In genomic region chr14:103343905-103344797, GRCh38 we compare ENCODE assay signal across 3 cellular contexts.
TF ChIP-seq lines count a peak whose summit lies in the region.

No MANE protein-coding gene starts in this region.

TF ChIP-seq in SK-N-SH, 30 proteins besides CTCF, POLR2A, EP300 and RAD21 (continued from another document):
- TF ChIP-seq REST (IDR thresholded peaks at IDR 0.05; ENCODE audit: low read depth, low read length): no peak
- TF ChIP-seq GATA2 (CRISPR knock-in tag; IDR thresholded peaks at IDR 0.05): no peak
- TF ChIP-seq MEF2A (IDR thresholded peaks at IDR 0.05; ENCODE audit: borderline replicate concordance, low read depth): no peak
- peak; percentile 25; the same call in 1 of the 2 replicates for TF ChIP-seq POLR2AphosphoS5 (IDR thresholded peaks at IDR 0.05; ENCODE audit: low read depth, low read length)
- TF ChIP-seq RXRA (IDR thresholded peaks at IDR 0.05; ENCODE audit: borderline replicate concordance, low read depth): no peak
- TF ChIP-seq SIN3A (IDR thresholded peaks at IDR 0.05; ENCODE audit: borderline replicate concordance, low read depth, low read length): no peak
- no peak for TF ChIP-seq MXI1 (IDR thresholded peaks at IDR 0.05; ENCODE audit: low read depth, low read length)
- TF ChIP-seq FOXJ3 (CRISPR knock-in tag; IDR thresholded peaks at IDR 0.05): no peak
TF ChIP-seq in SK-N-SH: peak in this region for 1.

TF ChIP-seq in SK-N-SH treated with all-trans-retinoic acid at 6 μM for 48 hours, 23 proteins besides CTCF, POLR2A, EP300 and RAD21:
- TF ChIP-seq, protein P1, sequence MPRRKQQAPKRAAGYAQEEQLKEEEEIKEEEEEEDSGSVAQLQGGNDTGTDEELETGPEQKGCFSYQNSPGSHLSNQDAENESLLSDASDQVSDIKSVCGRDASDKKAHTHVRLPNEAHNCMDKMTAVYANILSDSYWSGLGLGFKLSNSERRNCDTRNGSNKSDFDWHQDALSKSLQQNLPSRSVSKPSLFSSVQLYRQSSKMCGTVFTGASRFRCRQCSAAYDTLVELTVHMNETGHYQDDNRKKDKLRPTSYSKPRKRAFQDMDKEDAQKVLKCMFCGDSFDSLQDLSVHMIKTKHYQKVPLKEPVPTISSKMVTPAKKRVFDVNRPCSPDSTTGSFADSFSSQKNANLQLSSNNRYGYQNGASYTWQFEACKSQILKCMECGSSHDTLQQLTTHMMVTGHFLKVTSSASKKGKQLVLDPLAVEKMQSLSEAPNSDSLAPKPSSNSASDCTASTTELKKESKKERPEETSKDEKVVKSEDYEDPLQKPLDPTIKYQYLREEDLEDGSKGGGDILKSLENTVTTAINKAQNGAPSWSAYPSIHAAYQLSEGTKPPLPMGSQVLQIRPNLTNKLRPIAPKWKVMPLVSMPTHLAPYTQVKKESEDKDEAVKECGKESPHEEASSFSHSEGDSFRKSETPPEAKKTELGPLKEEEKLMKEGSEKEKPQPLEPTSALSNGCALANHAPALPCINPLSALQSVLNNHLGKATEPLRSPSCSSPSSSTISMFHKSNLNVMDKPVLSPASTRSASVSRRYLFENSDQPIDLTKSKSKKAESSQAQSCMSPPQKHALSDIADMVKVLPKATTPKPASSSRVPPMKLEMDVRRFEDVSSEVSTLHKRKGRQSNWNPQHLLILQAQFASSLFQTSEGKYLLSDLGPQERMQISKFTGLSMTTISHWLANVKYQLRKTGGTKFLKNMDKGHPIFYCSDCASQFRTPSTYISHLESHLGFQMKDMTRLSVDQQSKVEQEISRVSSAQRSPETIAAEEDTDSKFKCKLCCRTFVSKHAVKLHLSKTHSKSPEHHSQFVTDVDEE (CRISPR knock-in tag; IDR thresholded peaks at IDR 0.05): no peak
- TF ChIP-seq ZFP3 (CRISPR knock-in tag; IDR thresholded peaks at IDR 0.05) (no peak), ZC3H10 (CRISPR knock-in tag; IDR thresholded peaks at IDR 0.05) (no peak), OSR1 (CRISPR knock-in tag; IDR thresholded peaks at IDR 0.05) (no peak), GLIS3 (CRISPR knock-in tag; IDR thresholded peaks at IDR 0.05) (no peak), ZFP30 (CRISPR knock-in tag; IDR thresholded peaks at IDR 0.05) (no peak), ZNF8 (CRISPR knock-in tag; IDR thresholded peaks at IDR 0.05) (no peak), ARNTL (CRISPR knock-in tag; IDR thresholded peaks at IDR 0.05; ENCODE audit: borderline replicate concordance, low read depth) (no peak)

TF ChIP-seq in WTC11, 78 proteins besides CTCF, POLR2A, EP300 and RAD21 (continued from another document):
- TF ChIP-seq, protein P2, sequence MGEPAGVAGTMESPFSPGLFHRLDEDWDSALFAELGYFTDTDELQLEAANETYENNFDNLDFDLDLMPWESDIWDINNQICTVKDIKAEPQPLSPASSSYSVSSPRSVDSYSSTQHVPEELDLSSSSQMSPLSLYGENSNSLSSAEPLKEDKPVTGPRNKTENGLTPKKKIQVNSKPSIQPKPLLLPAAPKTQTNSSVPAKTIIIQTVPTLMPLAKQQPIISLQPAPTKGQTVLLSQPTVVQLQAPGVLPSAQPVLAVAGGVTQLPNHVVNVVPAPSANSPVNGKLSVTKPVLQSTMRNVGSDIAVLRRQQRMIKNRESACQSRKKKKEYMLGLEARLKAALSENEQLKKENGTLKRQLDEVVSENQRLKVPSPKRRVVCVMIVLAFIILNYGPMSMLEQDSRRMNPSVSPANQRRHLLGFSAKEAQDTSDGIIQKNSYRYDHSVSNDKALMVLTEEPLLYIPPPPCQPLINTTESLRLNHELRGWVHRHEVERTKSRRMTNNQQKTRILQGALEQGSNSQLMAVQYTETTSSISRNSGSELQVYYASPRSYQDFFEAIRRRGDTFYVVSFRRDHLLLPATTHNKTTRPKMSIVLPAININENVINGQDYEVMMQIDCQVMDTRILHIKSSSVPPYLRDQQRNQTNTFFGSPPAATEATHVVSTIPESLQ (CRISPR knock-in tag; IDR thresholded peaks at IDR 0.05): no peak
- TF ChIP-seq ZBTB21 (CRISPR knock-in tag; IDR thresholded peaks at IDR 0.05; ENCODE audit: borderline replicate concordance) (no peak), TP53 (CRISPR knock-in tag; IDR thresholded peaks at IDR 0.05) (no peak), AR (CRISPR knock-in tag; IDR thresholded peaks at IDR 0.05) (peak; percentile 35; the same call in 1 of the 2 replicates), ZNF219 (CRISPR knock-in tag; IDR thresholded peaks at IDR 0.05; ENCODE audit: borderline replicate concordance) (no peak), PRRX2 (CRISPR knock-in tag; IDR thresholded peaks at IDR 0.05) (peak; percentile 88; the same call in 1 of the 2 replicates)
- TF ChIP-seq, protein P3, sequence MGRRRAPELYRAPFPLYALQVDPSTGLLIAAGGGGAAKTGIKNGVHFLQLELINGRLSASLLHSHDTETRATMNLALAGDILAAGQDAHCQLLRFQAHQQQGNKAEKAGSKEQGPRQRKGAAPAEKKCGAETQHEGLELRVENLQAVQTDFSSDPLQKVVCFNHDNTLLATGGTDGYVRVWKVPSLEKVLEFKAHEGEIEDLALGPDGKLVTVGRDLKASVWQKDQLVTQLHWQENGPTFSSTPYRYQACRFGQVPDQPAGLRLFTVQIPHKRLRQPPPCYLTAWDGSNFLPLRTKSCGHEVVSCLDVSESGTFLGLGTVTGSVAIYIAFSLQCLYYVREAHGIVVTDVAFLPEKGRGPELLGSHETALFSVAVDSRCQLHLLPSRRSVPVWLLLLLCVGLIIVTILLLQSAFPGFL (CRISPR knock-in tag; IDR thresholded peaks at IDR 0.05; ENCODE audit: borderline replicate concordance): no peak
- TF ChIP-seq, protein P4, sequence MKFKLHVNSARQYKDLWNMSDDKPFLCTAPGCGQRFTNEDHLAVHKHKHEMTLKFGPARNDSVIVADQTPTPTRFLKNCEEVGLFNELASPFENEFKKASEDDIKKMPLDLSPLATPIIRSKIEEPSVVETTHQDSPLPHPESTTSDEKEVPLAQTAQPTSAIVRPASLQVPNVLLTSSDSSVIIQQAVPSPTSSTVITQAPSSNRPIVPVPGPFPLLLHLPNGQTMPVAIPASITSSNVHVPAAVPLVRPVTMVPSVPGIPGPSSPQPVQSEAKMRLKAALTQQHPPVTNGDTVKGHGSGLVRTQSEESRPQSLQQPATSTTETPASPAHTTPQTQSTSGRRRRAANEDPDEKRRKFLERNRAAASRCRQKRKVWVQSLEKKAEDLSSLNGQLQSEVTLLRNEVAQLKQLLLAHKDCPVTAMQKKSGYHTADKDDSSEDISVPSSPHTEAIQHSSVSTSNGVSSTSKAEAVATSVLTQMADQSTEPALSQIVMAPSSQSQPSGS (CRISPR knock-in tag; IDR thresholded peaks at IDR 0.05; ENCODE audit: borderline replicate concordance, low read depth): no peak
